In the genomic region with DNA sequence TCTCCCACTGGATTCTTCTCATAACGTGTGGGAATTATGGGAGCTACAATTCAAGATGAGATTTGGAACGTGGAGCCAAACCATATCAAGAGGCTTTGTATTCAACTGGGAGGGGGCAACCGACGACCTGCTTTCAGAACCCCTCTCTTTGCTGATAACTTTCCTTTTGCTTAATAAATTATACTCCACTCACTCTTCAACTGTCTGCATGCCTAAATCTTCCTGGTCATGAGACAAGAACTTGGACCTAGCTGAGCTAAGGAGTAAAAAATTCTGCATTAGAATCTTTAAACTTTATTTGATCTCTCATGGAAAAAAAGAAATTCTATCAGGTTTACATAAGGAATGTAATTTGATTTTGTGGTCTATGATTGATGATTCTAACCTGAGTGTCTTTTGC, we compare ENCODE assay signal across 7 cellular contexts.
"Had no signal": no experiment of that assay in that cellular context is flagged by ENCODE, and none has a peak within 500 bp of the region (broad histone marks: within the 10 kb centered on the region; RNA-seq: fewer than 3 reads in every experiment).

No MANE protein-coding gene starts in this region.

- H2AFZ ChIP-seq: GM23338 had no signal

- H3K27ac Mint-ChIP-seq: GM23338, H9, HFFc6 had no signal

- ATAC-seq: GM23338, K562 had no signal

- H3K4me2 ChIP-seq: GM23338 had no signal

- H3K4me3 ChIP-seq: GM23338, K562 had no signal

- H3K4me3 Mint-ChIP-seq: GM23338, H9, HFFc6 had no signal

- H3K4me1 Mint-ChIP-seq: GM23338, H9 had no signal

- DNase-seq: H9, HCEC 1CT, HFFc6, IMR-90, KG1 had no signal
